Comparison of ENCODE assay signal across 21 cellular contexts in genomic region chr6:7769702-7770101, GRCh38. TPM values are rescaled to one million over a fixed set of nuclear protein-coding genes. Genes with fewer than 3 reads are reported as not detected.
DNase-seq lines count a peak whose midpoint lies in the region; ATAC-seq, FAIRE-seq and TF ChIP-seq lines count a peak whose summit lies in the region.
"Had no signal": no experiment of that assay in that cellular context is flagged by ENCODE, and none has a peak within 500 bp of the region (broad histone marks: within the 10 kb centered on the region; RNA-seq: fewer than 3 reads in every experiment).

No MANE protein-coding gene starts in this region.

- no peak for ATAC-seq in gastroesophageal sphincter
- ATAC-seq: body of pancreas; stimulated activated naive B cell treated with anti-CD40 and anti-IgM and Interleukin-4, amounts not matched to agents 10 μg/mL and 1 μg/mL and 100 μg/mL, for 72 hours had no signal

- no peak overlapping the region for H3K27ac ChIP-seq in gastroesophageal sphincter
- H3K27ac ChIP-seq: body of pancreas, esophagus muscularis mucosa, thyroid gland had no signal

- in situ Hi-C loops in GM13976 (cut with MboI; ENCODE audit: low sequenced_read_pairs, unreplicated experiment) = no loop called here

- no peak for FAIRE-seq in bronchial epithelial cell (lab: Jason Lieb, UNC)

- TF ChIP-seq EP300 in gastroesophageal sphincter (IDR thresholded peaks at IDR 0.05) = no peak

- no peak for TF ChIP-seq POLR2A in gastroesophageal sphincter (IDR thresholded peaks at IDR 0.05)

- DNase-seq in EH (ENCODE audit: low read depth) (peak; percentile 26), NCI-H226 (peak; percentile 31), bronchial epithelial cell (ENCODE audit: low read depth) (peak; percentile 60), kidney tubule cell (ENCODE audit: low spot score) (peak; percentile 10), GM13976 (ENCODE audit: low spot score) (no peak), NCI-H1694 (lab: John Stamatoyannopoulos, UW) (no peak)
- DNase-seq: activated CD4-positive, alpha-beta T cell treated with anti-CD3 and anti-CD28 coated beads, Interleukin-2, amount 50 U/mL, for 48 hours; activated naive CD4-positive, alpha-beta T cell treated with anti-CD3 and anti-CD28 coated beads, Interleukin-2, amount 50 U/mL, for 16 hours; activated T-cell treated with anti-CD3 and anti-CD28 coated beads, Interleukin-2, amount 50 U/mL, for 1 hour; body of pancreas; CD4-positive, CD25-positive, alpha-beta regulatory T cell; DMS79 treated with DMSO at 0.1 percent for 48 hours; hippocampal formation; NCI-H1092; NCI-H2171; NCI-H774; nephron progenitor cell; stimulated activated naive B cell treated with anti-CD40 and anti-IgM and Interleukin-4, amounts not matched to agents 10 μg/mL and 1 μg/mL and 100 μg/mL, for 72 hours; thyroid gland had no signal

- no peaks in the 10 kb centered on the region for H3K4me1 ChIP-seq in gastroesophageal sphincter
- H3K4me1 ChIP-seq: body of pancreas, esophagus muscularis mucosa had no signal

- TF ChIP-seq CTCF in bronchial epithelial cell (IDR thresholded peaks at IDR 0.05; ENCODE audit: insufficient read depth, low read length, severe bottlenecking) = no peak
- no peak for TF ChIP-seq CTCF in gastroesophageal sphincter (IDR thresholded peaks at IDR 0.05)
- TF ChIP-seq CTCF in GM13976 (IDR thresholded peaks at IDR 0.05; ENCODE audit: borderline replicate concordance, control extremely low read depth, extremely low read depth, insufficient read depth, missing control alignments) = no peak

- no peaks in the 10 kb centered on the region for H3K36me3 ChIP-seq in bronchial epithelial cell (ENCODE audit: control insufficient read depth, insufficient read depth, low read length)
- no peaks in the 10 kb centered on the region for H3K36me3 ChIP-seq in gastroesophageal sphincter
- H3K36me3 ChIP-seq: esophagus muscularis mucosa, thyroid gland had no signal

- WGBS in gastroesophageal sphincter (ENCODE audit: low coverage in 1 of 2), 2 donors = 47 to 49% methylated on average over 2 to 3 of the region's 3 CpGs

- no peaks in the 10 kb centered on the region for H3K27me3 ChIP-seq in bronchial epithelial cell (ENCODE audit: control insufficient read depth, insufficient read depth, low read length)
- H3K27me3 ChIP-seq in gastroesophageal sphincter = no peaks in the 10 kb centered on the region
- H3K27me3 ChIP-seq: body of pancreas, thyroid gland had no signal

- no peak overlapping the region for H3K4me3 ChIP-seq in bronchial epithelial cell (ENCODE audit: low read depth, low read length)
- no peak overlapping the region for H3K4me3 ChIP-seq in gastroesophageal sphincter
- H3K4me3 ChIP-seq: body of pancreas, esophagus muscularis mucosa, thyroid gland had no signal

- H3K9me3 ChIP-seq in gastroesophageal sphincter = no peaks in the 10 kb centered on the region
- H3K9me3 ChIP-seq: body of pancreas, esophagus muscularis mucosa, thyroid gland had no signal

RNA-seq across cellular contexts. Expression of gene BMP6, which starts 43.8 kb away (rescaled TPM):
- total RNA-seq in bronchial epithelial cell (2.3 and 2.6 TPM in 2 replicates), gastroesophageal sphincter (10 to 100 TPM in 1 of 4 donors, 1 to 10 TPM in 3; 1.4 to 16.1 (median 6.0) TPM)

Comparison
In these comparisons a context has a peak if more than half of its experiments do, and no peak if none do; other contexts are left out.
1. DNase-seq: peak in EH (single experiment), NCI-H226 (single experiment), bronchial epithelial cell (single experiment) and kidney tubule cell (single experiment); none in GM13976 (single experiment) and NCI-H1694 (single experiment).